Comparison of ENCODE assay signal across 8 cellular contexts in genomic region chr17:43338886-43339516, GRCh38. TPM values are rescaled to one million over a fixed set of nuclear protein-coding genes. Genes with fewer than 3 reads are reported as not detected.
DNase-seq lines count a peak whose midpoint lies in the region; ATAC-seq and TF ChIP-seq lines count a peak whose summit lies in the region.

No MANE protein-coding gene starts in this region.

- POLR2A ChIA-PET in activated CD4-positive, alpha-beta T cell treated with anti-CD3 and anti-CD28 coated beads, Interleukin-2, amount 10 ng/mL, durations not matched to agents 7 days and 5 days (lab: Charles Lee) = interaction anchor here (0.6 to 0.7 kb wide), 2 partner anchors 22 kb away, joined by 3 read pairs; no protein-coding TSS in a partner anchor

- H3K27ac ChIP-seq in substantia nigra (ENCODE audit: low read depth, low read length, poor library complexity, severe bottlenecking) = peak overlapping the region; percentile 64

- H3K27ac Mint-ChIP-seq in activated CD4-positive, alpha-beta T cell treated with anti-CD3 and anti-CD28 coated beads, Interleukin-2, amount 10 ng/mL, durations not matched to agents 7 days and 5 days = no peak overlapping the region

- peak; percentile 1 to 47 for DNase-seq in NOMO-1 (lab: John Stamatoyannopoulos, UW; ENCODE audit: unreplicated experiment in 2 of 2)
- DNase-seq in NOMO-1 treated with dmso at 0.1 percent for 144 hours (lab: John Stamatoyannopoulos, UW; ENCODE audit: unreplicated experiment) = no peak
- peak; percentile 77 for DNase-seq in NCI-H345 (lab: John Stamatoyannopoulos, UW)
- peak; percentile 71 for DNase-seq in activated CD4-positive, alpha-beta T cell treated with anti-CD3 and anti-CD28 coated beads, Interleukin-2, amount 10 ng/mL, durations not matched to agents 7 days and 5 days
- DNase-seq in effector CD4-positive, alpha-beta T cell = peak; percentile 36
- DNase-seq in mucosa of descending colon = peak in 2 of 3 donors; percentile 83 to 87
- DNase-seq in substantia nigra (lab: John Stamatoyannopoulos, UW) = peak in 46 of 49 donors; percentile 3 to 90 (median 70)

- CTCF ChIA-PET in activated CD4-positive, alpha-beta T cell treated with anti-CD3 and anti-CD28 coated beads, Interleukin-2, amount 10 ng/mL, durations not matched to agents 7 days and 5 days (lab: Charles Lee) = interaction anchor here (0.5 to 1.8 kb wide), 6 partner anchors 9 to 99 kb away, joined by 3 to 7 read pairs (median 4); no protein-coding TSS in a partner anchor

- no peaks in the 10 kb centered on the region for H3K9me3 Mint-ChIP-seq in activated CD4-positive, alpha-beta T cell treated with anti-CD3 and anti-CD28 coated beads, Interleukin-2, amount 10 ng/mL, durations not matched to agents 7 days and 5 days

- H3K36me3 ChIP-seq in mucosa of descending colon (ENCODE audit: low read depth) = no peaks in the 10 kb centered on the region

- no peaks in the 10 kb centered on the region for H3K9me3 ChIP-seq in mucosa of descending colon

- H3K4me3 Mint-ChIP-seq in activated CD4-positive, alpha-beta T cell treated with anti-CD3 and anti-CD28 coated beads, Interleukin-2, amount 10 ng/mL, durations not matched to agents 7 days and 5 days = no peak overlapping the region

- H3K4me1 ChIP-seq in mucosa of descending colon (ENCODE audit: low read depth) = no peaks in the 10 kb centered on the region

- no peak overlapping the region for H3K4me3 ChIP-seq in mucosa of descending colon

- peak; percentile 42 for TF ChIP-seq CTCF in mucosa of descending colon (IDR thresholded peaks at IDR 0.05)

- peaks cover 12% of the 10 kb centered on the region for H3K4me1 Mint-ChIP-seq in activated CD4-positive, alpha-beta T cell treated with anti-CD3 and anti-CD28 coated beads, Interleukin-2, amount 10 ng/mL, durations not matched to agents 7 days and 5 days

- no peaks in the 10 kb centered on the region for H3K27me3 Mint-ChIP-seq in activated CD4-positive, alpha-beta T cell treated with anti-CD3 and anti-CD28 coated beads, Interleukin-2, amount 10 ng/mL, durations not matched to agents 7 days and 5 days

- ATAC-seq in mucosa of descending colon = no peak
- no peak for ATAC-seq in GM18909 (IDR thresholded peaks at IDR 0.05; ENCODE audit: poor library complexity, unreplicated experiment)

- no peaks in the 10 kb centered on the region for H3K36me3 Mint-ChIP-seq in activated CD4-positive, alpha-beta T cell treated with anti-CD3 and anti-CD28 coated beads, Interleukin-2, amount 10 ng/mL, durations not matched to agents 7 days and 5 days (ENCODE audit: low read depth)

- intact Hi-C loops in mucosa of descending colon (cut with DNase I, micrococcal nuclease) = no loop called here

RNA-seq across cellular contexts. Expression of gene ARL4D, which starts 59.8 kb away (rescaled TPM):
- 1 to 10 TPM; 2.1 to 2.2 TPM for total RNA-seq in activated CD4-positive, alpha-beta T cell treated with anti-CD3 and anti-CD28 coated beads, Interleukin-2, amount 10 ng/mL, durations not matched to agents 7 days and 5 days
- total RNA-seq in mucosa of descending colon = 10 to 100 TPM in 1 of 3 donors, 1 to 10 TPM in 2; 2.3 to 34.3 (median 3.2) TPM
